9 cellular contexts compared by ENCODE assay signal in genomic region chr12:43210437-43211197, GRCh38.
DNase-seq lines count a peak whose midpoint lies in the region; ATAC-seq and TF ChIP-seq lines count a peak whose summit lies in the region.
"Had no signal": no experiment of that assay in that cellular context is flagged by ENCODE, and none has a peak within 500 bp of the region (broad histone marks: within the 10 kb centered on the region; RNA-seq: fewer than 3 reads in every experiment).

No MANE protein-coding gene starts in this region.

- no peak overlapping the region for H3K23ac ChIP-seq in mesenchymal stem cell (ENCODE audit: low read length in 2 of 2)

- no peak for TF ChIP-seq CTCF in OCI-LY1 (IDR thresholded peaks at IDR 0.05; ENCODE audit: low read length)
- no peak for TF ChIP-seq CTCF in prostate gland (IDR thresholded peaks at IDR 0.05)

- H2AFZ ChIP-seq in OCI-LY1 (ENCODE audit: low read length) (peak overlapping the region; percentile 100), mesenchymal stem cell (ENCODE audit: low read depth, low read length) (no peak overlapping the region)

- H3K9me2 ChIP-seq in OCI-LY1 (ENCODE audit: low read depth, low read length) = no peaks in the 10 kb centered on the region

- H3K79me1 ChIP-seq in mesenchymal stem cell (replicated peaks; ENCODE audit: low read length, poor library complexity, severe bottlenecking) = no peaks in the 10 kb centered on the region

- H3K9ac ChIP-seq in OCI-LY1 (ENCODE audit: low read length) = no peak overlapping the region
- H3K9ac ChIP-seq in mesenchymal stem cell (ENCODE audit: low read length) = peak overlapping the region; percentile 85

- no peak overlapping the region for H3K4me3 Mint-ChIP-seq in stimulated activated naive CD8-positive, alpha-beta T cell treated with anti-CD3 and anti-CD28 coated beads, Interleukin-15, amount 100 ng/mL, for 72 hours

- H3K18ac ChIP-seq in mesenchymal stem cell (ENCODE audit: low read depth in 1 of 2, low read length in 2 of 2) = no peak overlapping the region

- intact Hi-C loops in prostate gland (cut with DNase I) = no loop called here

- H3K9me3 ChIP-seq in OCI-LY1 (ENCODE audit: low read length) = no peaks in the 10 kb centered on the region
- no peaks in the 10 kb centered on the region for H3K9me3 ChIP-seq in mesenchymal stem cell (ENCODE audit: control insufficient read depth, low read length)
- no peaks in the 10 kb centered on the region for H3K9me3 ChIP-seq in prostate gland
- H3K9me3 ChIP-seq: upper lobe of left lung had no signal

- H3K14ac ChIP-seq in mesenchymal stem cell (ENCODE audit: low read length in 2 of 2) = no peak overlapping the region

- H3K4me1 ChIP-seq in OCI-LY1 (ENCODE audit: insufficient read depth, low read length, severe bottlenecking) (peaks cover 20% of the 10 kb centered on the region), mesenchymal stem cell (ENCODE audit: control insufficient read depth, insufficient read depth, low read depth, low read length) (peaks cover 1% of the 10 kb centered on the region), prostate gland (replicated peaks) (no peaks in the 10 kb centered on the region)
- H3K4me1 ChIP-seq: upper lobe of left lung had no signal

- H3K79me2 ChIP-seq in OCI-LY1 (ENCODE audit: insufficient read depth, low read length) = no peaks in the 10 kb centered on the region

- peak overlapping the region; percentile 7 for H2AK5ac ChIP-seq in mesenchymal stem cell (ENCODE audit: low read length, severe bottlenecking)

- TF ChIP-seq POLR2A in prostate gland (IDR thresholded peaks at IDR 0.05) = no peak

- H3K4me2 ChIP-seq in OCI-LY1 (ENCODE audit: low read length) (peak overlapping the region; percentile 64), mesenchymal stem cell (ENCODE audit: low read length, poor library complexity, severe bottlenecking) (no peak overlapping the region)

- DNase-seq in mesenchymal stem cell (peak; percentile 7), prostate gland (ENCODE audit: low spot score) (no peak), G401 (ENCODE audit: low spot score) (no peak), NCI-H524 (lab: John Stamatoyannopoulos, UW) (no peak)
- no peak for DNase-seq in stimulated activated naive CD8-positive, alpha-beta T cell treated with anti-CD3 and anti-CD28 coated beads, Interleukin-15, amount 100 ng/mL, for 72 hours
- DNase-seq: upper lobe of left lung had no signal

- in situ Hi-C loops in G401 (cut with HindIII; ENCODE audit: low sequenced_read_pairs) = no loop called here

- H2BK12ac ChIP-seq in mesenchymal stem cell (ENCODE audit: low read length in 2 of 2) = no peak overlapping the region

- WGBS in mesenchymal stem cell = 51% methylated on average over 3 of the region's 6 CpGs
- WGBS in prostate gland = 65% methylated on average over 6 of the region's 6 CpGs

- ATAC-seq in GM18517 (IDR thresholded peaks at IDR 0.05; ENCODE audit: unreplicated experiment) = peak; percentile 98
- peak; percentile 95 for ATAC-seq in HG02798 (IDR thresholded peaks at IDR 0.05; ENCODE audit: poor library complexity, unreplicated experiment)
- ATAC-seq in stimulated activated naive CD8-positive, alpha-beta T cell treated with anti-CD3 and anti-CD28 coated beads, Interleukin-15, amount 100 ng/mL, for 72 hours = no peak

- H3K27ac Mint-ChIP-seq in stimulated activated naive CD8-positive, alpha-beta T cell treated with anti-CD3 and anti-CD28 coated beads, Interleukin-15, amount 100 ng/mL, for 72 hours = no peak overlapping the region

- no peaks in the 10 kb centered on the region for H3K36me3 ChIP-seq in OCI-LY1 (ENCODE audit: insufficient read depth, low read length)
- H3K36me3 ChIP-seq in mesenchymal stem cell (ENCODE audit: control insufficient read depth in 1 of 2, insufficient read depth in 2 of 2, low read depth in 1 of 2, low read length in 2 of 2) = no peaks in the 10 kb centered on the region
- H3K36me3 ChIP-seq in prostate gland = no peaks in the 10 kb centered on the region
- H3K36me3 ChIP-seq: upper lobe of left lung had no signal

- no peaks in the 10 kb centered on the region for H3K4me1 Mint-ChIP-seq in stimulated activated naive CD8-positive, alpha-beta T cell treated with anti-CD3 and anti-CD28 coated beads, Interleukin-15, amount 100 ng/mL, for 72 hours

- no peak overlapping the region for H4K91ac ChIP-seq in mesenchymal stem cell (ENCODE audit: low read length)

- no peaks in the 10 kb centered on the region for H4K20me1 ChIP-seq in OCI-LY1 (ENCODE audit: insufficient read depth, low read length)

- no peak overlapping the region for H2BK120ac ChIP-seq in mesenchymal stem cell (ENCODE audit: low read depth, low read length)

- H3K27me3 Mint-ChIP-seq in stimulated activated naive CD8-positive, alpha-beta T cell treated with anti-CD3 and anti-CD28 coated beads, Interleukin-15, amount 100 ng/mL, for 72 hours = no peaks in the 10 kb centered on the region

- H4K8ac ChIP-seq in mesenchymal stem cell (ENCODE audit: low read length) = no peak overlapping the region

- H3K4me3 ChIP-seq in OCI-LY1 (ENCODE audit: low read depth, low read length, poor library complexity, severe bottlenecking) = peak overlapping the region; percentile 20
- peak overlapping the region in 1 of 2 experiments; percentile 69 for H3K4me3 ChIP-seq in mesenchymal stem cell (ENCODE audit: insufficient read depth in 1 of 2, low read depth in 1 of 2, low read length in 2 of 2)
- H3K4me3 ChIP-seq in prostate gland = no peak overlapping the region
- H3K4me3 ChIP-seq: upper lobe of left lung had no signal

- no peaks in the 10 kb centered on the region for H3F3A ChIP-seq in OCI-LY1 (ENCODE audit: insufficient read depth, low read length)

- H3K27ac ChIP-seq in OCI-LY1 (ENCODE audit: low read depth, low read length, poor library complexity, severe bottlenecking) = peak overlapping the region; percentile 23
- peak overlapping the region; percentile 20 for H3K27ac ChIP-seq in mesenchymal stem cell (ENCODE audit: low read length, poor library complexity, severe bottlenecking)
- H3K27ac ChIP-seq in prostate gland = no peak overlapping the region
- H3K27ac ChIP-seq: upper lobe of left lung had no signal

- H3K4ac ChIP-seq in mesenchymal stem cell (ENCODE audit: low read depth in 1 of 2, low read length in 2 of 2) = no peak overlapping the region

- no peaks in the 10 kb centered on the region for H3K27me3 ChIP-seq in OCI-LY1 (ENCODE audit: insufficient read depth, low read length)
- no peaks in the 10 kb centered on the region for H3K27me3 ChIP-seq in mesenchymal stem cell (ENCODE audit: control insufficient read depth in 1 of 2, insufficient read depth in 1 of 2, low read length in 2 of 2)
- H3K27me3 ChIP-seq in prostate gland (replicated peaks; ENCODE audit: insufficient read depth) = no peaks in the 10 kb centered on the region
- H3K27me3 ChIP-seq: upper lobe of left lung had no signal

- no peak overlapping the region for H2BK5ac ChIP-seq in mesenchymal stem cell (ENCODE audit: low read depth, low read length, poor library complexity, severe bottlenecking)

- no peak overlapping the region for H2BK15ac ChIP-seq in mesenchymal stem cell (ENCODE audit: low read depth, poor library complexity, severe bottlenecking)

- no peaks in the 10 kb centered on the region for H3K9me3 Mint-ChIP-seq in stimulated activated naive CD8-positive, alpha-beta T cell treated with anti-CD3 and anti-CD28 coated beads, Interleukin-15, amount 100 ng/mL, for 72 hours

Comparison
In these comparisons a context has a peak if more than half of its experiments do, and no peak if none do; other contexts are left out.
1. H3K27ac ChIP-seq: peak in OCI-LY1 (single experiment) and mesenchymal stem cell (single experiment); none in prostate gland (0 of 2).